ENCODE assay signal across 25 cellular contexts in the genomic region with DNA sequence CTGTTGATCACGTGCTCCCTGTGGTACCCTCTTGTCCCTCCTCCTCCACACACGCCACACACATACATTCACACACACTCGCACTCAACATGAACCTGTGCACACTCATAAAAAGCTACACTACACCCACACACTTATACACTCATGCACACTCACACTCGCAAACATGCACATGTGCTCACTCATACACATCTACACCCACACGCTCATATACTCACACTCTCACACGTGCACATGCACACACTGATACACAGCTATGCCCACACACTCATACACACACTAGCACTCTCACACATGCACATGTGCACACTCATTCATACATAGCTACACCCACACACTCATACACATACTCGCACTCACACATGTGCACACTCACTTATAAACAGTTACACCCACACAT.
"Had no signal": no experiment of that assay in that cellular context is flagged by ENCODE, and none has a peak within 500 bp of the region (broad histone marks: within the 10 kb centered on the region; RNA-seq: fewer than 3 reads in every experiment).

No MANE protein-coding gene starts in this region.

- H3K9me3 ChIP-seq: MG63, Peyer's patch had no signal

- H3K36me3 ChIP-seq: MG63, Peyer's patch, SJSA1 had no signal

- H3K27ac ChIP-seq: HL-60, Peyer's patch, SJSA1, SK-N-MC had no signal

- H3K4me3 ChIP-seq: MG63, Peyer's patch, SJSA1, SK-N-MC had no signal

- H3K4me1 ChIP-seq: Peyer's patch, SJSA1 had no signal

- DNase-seq: Karpas-422, KG1, NCI-H1092, NCI-H1105 treated with DMSO at 0.1 percent for 48 hours, NCI-H1417 treated with DMSO at 0.1 percent for 48 hours, NCI-H146, NCI-H1694 treated with DMSO at 0.1 percent for 48 hours, NCI-H1930, NCI-H2081, NCI-H2171, NCI-H226, NCI-H446, NCI-H510A, NCI-H524 treated with DMSO at 0.1 percent for 48 hours, NCI-H69, NCI-H774, PC-3, Peyer's patch, Right ventricle myocardium superior, RPMI8226, SIG-M5 had no signal

- H3K27me3 ChIP-seq: MG63, Peyer's patch, SJSA1 had no signal

- ATAC-seq: PC-3 had no signal
